ENCODE assay signal across 1 cellular context in genomic region chr4:87865960-87866598, GRCh38.
TF ChIP-seq lines count a peak whose summit lies in the region.

No MANE protein-coding gene starts in this region.

TF ChIP-seq in HepG2, 621 proteins besides CTCF, POLR2A, EP300 and RAD21 (continued from another document and continues in another):
- TF ChIP-seq ZNF407 (CRISPR knock-in tag; IDR thresholded peaks at IDR 0.05; ENCODE audit: not compliant biosample characterization) (no peak), ZBTB39 (CRISPR knock-in tag; IDR thresholded peaks at IDR 0.05) (no peak), BRD4 (CRISPR knock-in tag; IDR thresholded peaks at IDR 0.05) (no peak; the same call in 1 of the 2 replicates), SAFB2 (CRISPR knock-in tag; IDR thresholded peaks at IDR 0.05; ENCODE audit: borderline replicate concordance, low read depth) (no peak), HNF4A (CRISPR knock-in tag; IDR thresholded peaks at IDR 0.05) (peak; percentile 87), KIAA2018 (CRISPR knock-in tag; IDR thresholded peaks at IDR 0.05; ENCODE audit: borderline replicate concordance) (no peak), ARID4A (CRISPR knock-in tag; IDR thresholded peaks at IDR 0.05; ENCODE audit: borderline replicate concordance) (peak; percentile 26; the same call in 1 of the 2 replicates), TRAFD1 (CRISPR knock-in tag; IDR thresholded peaks at IDR 0.05; ENCODE audit: borderline replicate concordance) (no peak), FOXO4 (CRISPR knock-in tag; conservative IDR thresholded peaks at IDR 0.05) (no peak), HNF1B (CRISPR knock-in tag; IDR thresholded peaks at IDR 0.05) (peak; percentile 66), ZNF614 (CRISPR knock-in tag; IDR thresholded peaks at IDR 0.05; ENCODE audit: borderline replicate concordance) (peak; percentile 84; the same call in 1 of the 2 replicates), SNAI1 (CRISPR knock-in tag; IDR thresholded peaks at IDR 0.05; ENCODE audit: borderline replicate concordance) (peak; percentile 67; the same call in 1 of the 2 replicates), ZSCAN9 (CRISPR knock-in tag; IDR thresholded peaks at IDR 0.05; ENCODE audit: borderline replicate concordance) (peak; percentile 87)
